In the genomic region with DNA sequence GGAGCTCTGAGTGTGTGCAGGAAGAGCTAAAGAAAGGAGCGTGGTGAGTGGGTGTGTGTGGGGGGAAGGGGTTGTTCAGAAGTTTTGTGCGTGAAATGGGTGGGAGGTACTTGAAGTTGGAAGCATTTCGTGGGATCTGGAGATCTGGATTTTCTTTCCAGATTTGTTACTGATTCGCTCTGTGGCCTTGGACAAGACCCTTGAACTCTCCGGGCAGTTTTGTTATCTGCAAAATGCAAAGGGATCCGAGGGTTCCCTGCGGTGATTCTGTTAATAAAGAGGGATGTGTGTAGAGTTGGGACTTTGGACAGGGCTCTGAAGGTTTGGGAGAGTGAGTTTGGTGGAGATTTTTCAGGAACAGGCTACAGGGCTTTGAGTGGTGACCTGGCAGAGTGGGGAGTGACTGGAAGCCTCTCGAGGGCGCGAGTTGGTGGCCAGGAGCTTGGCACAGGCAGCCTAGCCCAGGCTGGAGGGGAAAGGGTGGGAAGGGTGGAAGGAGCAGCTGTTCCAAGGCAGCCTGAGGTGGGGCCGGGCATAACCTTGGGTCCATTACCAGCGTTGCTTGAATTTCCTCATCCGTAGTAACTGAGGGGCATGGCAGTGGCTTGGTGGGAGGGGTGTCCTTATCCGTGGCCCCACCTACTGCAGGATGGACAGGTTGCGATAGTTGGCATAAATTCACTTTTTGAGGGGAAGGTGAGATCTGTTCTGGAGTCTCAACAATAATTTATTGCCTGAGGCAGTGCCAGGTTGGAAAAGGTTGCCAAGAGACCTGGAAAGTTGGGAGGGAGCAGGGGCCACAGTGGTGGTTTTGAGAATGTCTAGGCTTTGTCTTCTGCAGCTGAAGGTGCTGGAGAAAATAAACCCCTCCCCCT, we compare ENCODE assay signal across 8 cellular contexts. TPM values are rescaled to one million over a fixed set of nuclear protein-coding genes. Genes with fewer than 3 reads are reported as not detected.
DNase-seq lines count a peak whose midpoint lies in the region; ATAC-seq, FAIRE-seq and TF ChIP-seq lines count a peak whose summit lies in the region.

No MANE protein-coding gene starts in this region.

- H3K27me3 ChIP-seq in pancreas = no peaks in the 10 kb centered on the region

- no peak for TF ChIP-seq POLR2A in GM12891 (IDR thresholded peaks at IDR 0.05; ENCODE audit: low read depth, low read length)

- peaks cover 7% of the 10 kb centered on the region for H3K27me3 Mint-ChIP-seq in activated T-cell treated with anti-CD3 and anti-CD28 coated beads, Interleukin-2, amount 50 U/mL, for 72 hours (ENCODE audit: low read depth)
- no peaks in the 10 kb centered on the region for H3K27me3 Mint-ChIP-seq in T-helper 17 cell

- peak overlapping the region; percentile 74 to 89 (median 88) for H3K27ac ChIP-seq in pancreas

- WGBS in pancreas, 2 donors = 2% methylated on average over 15 of the region's 15 CpGs

- H3K4me1 ChIP-seq in pancreas = peaks cover 25 to 41% (median 41%) of the 10 kb centered on the region in 3 donors

- H3K9me3 ChIP-seq in T-helper 17 cell (ENCODE audit: control insufficient read depth, low read length, poor library complexity, severe bottlenecking) (peaks cover 2% of the 10 kb centered on the region), pancreas (no peaks in the 10 kb centered on the region)

- peaks cover 11 to 13% of the 10 kb centered on the region in 2 donors for H3K36me3 Mint-ChIP-seq in activated T-cell treated with anti-CD3 and anti-CD28 coated beads, Interleukin-2, amount 50 U/mL, for 72 hours (ENCODE audit: insufficient read depth in 2 of 2)
- peaks cover 13% of the 10 kb centered on the region for H3K36me3 Mint-ChIP-seq in T-helper 17 cell (ENCODE audit: low read depth)

- FAIRE-seq in pancreas (lab: Jason Lieb, UNC) (no peak), GM12891 (lab: Jason Lieb, UNC) (no peak)

- H3K4me3 ChIP-seq in fibroblast of villous mesenchyme (ENCODE audit: low read depth, low read length) (peak overlapping the region; percentile 99), pancreas (peak overlapping the region; percentile 29 to 85 (median 74))

- no peak for TF ChIP-seq CTCF in fibroblast of villous mesenchyme (IDR thresholded peaks at IDR 0.05; ENCODE audit: insufficient read depth, low read depth, low read length)
- TF ChIP-seq CTCF in pancreas (IDR thresholded peaks at IDR 0.05) = no peak

- H3K27ac Mint-ChIP-seq in activated T-cell treated with anti-CD3 and anti-CD28 coated beads, Interleukin-2, amount 50 U/mL, for 72 hours = peak overlapping the region; percentile 78
- peak overlapping the region; percentile 96 for H3K27ac Mint-ChIP-seq in T-helper 17 cell

- peaks cover 62% of the 10 kb centered on the region for H3K4me1 Mint-ChIP-seq in activated T-cell treated with anti-CD3 and anti-CD28 coated beads, Interleukin-2, amount 50 U/mL, for 72 hours (ENCODE audit: low read depth)
- peaks cover 42% of the 10 kb centered on the region for H3K4me1 Mint-ChIP-seq in T-helper 17 cell

- H3K9me3 Mint-ChIP-seq in activated T-cell treated with anti-CD3 and anti-CD28 coated beads, Interleukin-2, amount 50 U/mL, for 72 hours = no peaks in the 10 kb centered on the region

- H3K4me3 Mint-ChIP-seq in activated T-cell treated with anti-CD3 and anti-CD28 coated beads, Interleukin-2, amount 50 U/mL, for 72 hours = peak overlapping the region; percentile 87 to 96
- peak overlapping the region; percentile 100 for H3K4me3 Mint-ChIP-seq in T-helper 17 cell

- DNase-seq in activated T-cell treated with anti-CD3 and anti-CD28 coated beads, Interleukin-2, amount 50 U/mL, for 72 hours = no peak
- DNase-seq in activated T-cell treated with anti-CD3 and anti-CD28 coated beads, Interleukin-2, amount 50 U/mL, for 48 hours = no peak
- DNase-seq in T-helper 17 cell (no peak), fibroblast of villous mesenchyme (ENCODE audit: low read depth) (no peak), pancreas (peak; percentile 66 to 82 (median 74)), GM12891 (ENCODE audit: insufficient read length, low spot score) (no peak)
- DNase-seq in activated effector memory CD4-positive, alpha-beta T cell treated with Interleukin-2 at 50 U/mL for 16 hours = no peak

- no peak for ATAC-seq in activated T-cell treated with anti-CD3 and anti-CD28 coated beads, Interleukin-2, amount 50 U/mL, for 72 hours (replicated peaks in 1 of 2)
- ATAC-seq in T-helper 17 cell (no peak), pancreas (peak; percentile 32 to 55 (median 42)), GM18520 (IDR thresholded peaks at IDR 0.05; ENCODE audit: unreplicated experiment) (no peak)

- intact Hi-C loops in pancreas (cut with DNase I) = loop anchor here in 1 of 3 donors (5.0 kb wide), 1 partner anchor 78 kb away; no protein-coding TSS in a partner anchor

- H3K36me3 ChIP-seq in pancreas = no peaks in the 10 kb centered on the region

TF ChIP-seq in GM12891, 5 proteins besides CTCF, POLR2A, EP300 and RAD21:
- TF ChIP-seq POU2F2 (IDR thresholded peaks at IDR 0.05; ENCODE audit: low read depth, low read length) (no peak), SPI1 (IDR thresholded peaks at IDR 0.05; ENCODE audit: low read depth, low read length) (no peak), PAX5 (IDR thresholded peaks at IDR 0.05; ENCODE audit: insufficient read depth, low read length, severe bottlenecking) (no peak), POLR2AphosphoS5 (IDR thresholded peaks at IDR 0.05; ENCODE audit: low read depth, low read length) (no peak), TAF1 (IDR thresholded peaks at IDR 0.05; ENCODE audit: low read depth, low read length) (no peak)

RNA-seq across cellular contexts. Expression of a gene that starts 2.1 kb away (rescaled TPM):
- total RNA-seq in activated T-cell treated with anti-CD3 and anti-CD28 coated beads, Interleukin-2, amount 50 U/mL, for 72 hours = 100 to 1,000 TPM; 200 to 227 TPM
- 100 to 1,000 TPM; 201 to 205 TPM for total RNA-seq in T-helper 17 cell
- total RNA-seq in fibroblast of villous mesenchyme = 333 and 456 TPM in 2 replicates
- 100 to 1,000 TPM; 137 to 284 (median 189) TPM for total RNA-seq in pancreas
- polyA plus RNA-seq in pancreas = 100 to 1,000 TPM in 1 of 2 donors, 10 to 100 TPM in 1; 98.2 to 195 TPM
- polyA plus RNA-seq in GM12891 (2012; ENCODE audit: low read depth, missing spikeins) = 122 TPM

RNA-seq across cellular contexts. Expression of a gene that starts 30.6 kb away (rescaled TPM):
- total RNA-seq in activated T-cell treated with anti-CD3 and anti-CD28 coated beads, Interleukin-2, amount 50 U/mL, for 72 hours = 100 to 1,000 TPM; 219 to 237 TPM
- total RNA-seq in T-helper 17 cell = 100 to 1,000 TPM; 282 to 320 TPM
- total RNA-seq in fibroblast of villous mesenchyme = 152 and 257 TPM in 2 replicates
- total RNA-seq in pancreas = 100 to 1,000 TPM in 5 of 6 donors, 10 to 100 TPM in 1; 93.5 to 140 (median 131) TPM
- polyA plus RNA-seq in pancreas = 100 to 1,000 TPM; 107 to 162 TPM
- polyA plus RNA-seq in GM12891 (2012; ENCODE audit: low read depth, missing spikeins) = 367 TPM

RNA-seq across cellular contexts. Expression of a gene that starts 31.8 kb away (rescaled TPM):
- total RNA-seq in activated T-cell treated with anti-CD3 and anti-CD28 coated beads, Interleukin-2, amount 50 U/mL, for 72 hours = 100 to 1,000 TPM; 261 to 262 TPM
- total RNA-seq in T-helper 17 cell (100 to 1,000 TPM; 298 to 351 TPM), fibroblast of villous mesenchyme (0.32 TPM in 1 of 2 replicates, not detected in the other), pancreas (1 to 10 TPM in 5 of 6 donors, under 1 TPM in 1; 0.79 to 3.8 (median 2.6) TPM)
- 10 to 100 TPM in 1 of 2 donors, 1 to 10 TPM in 1; 2.6 to 43.4 TPM for polyA plus RNA-seq in pancreas
- 123 TPM for polyA plus RNA-seq in GM12891 (2012; ENCODE audit: low read depth, missing spikeins)

Comparison
In these comparisons a context has a peak if more than half of its experiments do, and no peak if none do; other contexts are left out.
1. ATAC-seq: peak in pancreas (4 of 4); none in activated T-cell treated with anti-CD3 and anti-CD28 coated beads, Interleukin-2, amount 50 U/mL, for 72 hours (0 of 2), T-helper 17 cell (single experiment) and GM18520 (single experiment).
2. DNase-seq: peak in pancreas (6 of 6); none in activated T-cell treated with anti-CD3 and anti-CD28 coated beads, Interleukin-2, amount 50 U/mL, for 72 hours (0 of 2), activated T-cell treated with anti-CD3 and anti-CD28 coated beads, Interleukin-2, amount 50 U/mL, for 48 hours (0 of 2), T-helper 17 cell (0 of 3), fibroblast of villous mesenchyme (single experiment), activated effector memory CD4-positive, alpha-beta T cell treated with Interleukin-2 at 50 U/mL for 16 hours (single experiment) and GM12891 (single experiment).
3. RNA of a gene that starts 31.8 kb away (total RNA-seq): 298 to 351 TPM in T-helper 17 cell and 261 to 262 TPM in activated T-cell treated with anti-CD3 and anti-CD28 coated beads, Interleukin-2, amount 50 U/mL, for 72 hours; 0.79 to 3.8 TPM in pancreas and 0.32 TPM in fibroblast of villous mesenchyme; every median in the first group is over 10 times any median in the second.